2 cellular contexts compared by ENCODE assay signal in the genomic region with DNA sequence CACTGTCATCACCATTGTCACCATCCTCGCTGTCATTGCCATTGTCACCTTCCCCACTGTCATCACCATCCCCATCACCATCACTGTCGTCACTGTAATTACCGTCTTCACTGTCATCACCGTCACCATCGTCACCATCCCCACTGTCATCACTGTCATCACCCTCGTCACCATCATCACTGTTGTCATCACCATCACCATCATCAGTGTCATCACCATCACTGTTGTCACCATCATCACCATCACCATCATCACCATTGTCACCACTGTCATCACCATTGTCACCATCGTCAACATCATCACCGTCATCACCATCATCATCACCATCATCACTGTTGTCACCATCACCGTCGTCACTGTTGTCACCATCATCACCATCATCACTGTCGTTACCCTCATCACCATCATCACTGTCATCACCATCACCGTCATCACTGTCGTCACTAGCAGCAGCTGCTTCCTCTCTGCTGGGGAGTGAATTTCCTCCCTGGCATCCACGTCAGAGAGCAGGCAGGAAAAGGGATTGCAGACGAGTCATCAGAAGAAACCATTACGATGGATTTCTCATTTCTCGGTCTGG.
TF ChIP-seq lines count a peak whose summit lies in the region.

No MANE protein-coding gene starts in this region.

TF ChIP-seq in HEK293, 187 proteins besides CTCF, POLR2A, EP300 and RAD21 (continued from another document and continues in another):
- TF ChIP-seq, protein P1, sequence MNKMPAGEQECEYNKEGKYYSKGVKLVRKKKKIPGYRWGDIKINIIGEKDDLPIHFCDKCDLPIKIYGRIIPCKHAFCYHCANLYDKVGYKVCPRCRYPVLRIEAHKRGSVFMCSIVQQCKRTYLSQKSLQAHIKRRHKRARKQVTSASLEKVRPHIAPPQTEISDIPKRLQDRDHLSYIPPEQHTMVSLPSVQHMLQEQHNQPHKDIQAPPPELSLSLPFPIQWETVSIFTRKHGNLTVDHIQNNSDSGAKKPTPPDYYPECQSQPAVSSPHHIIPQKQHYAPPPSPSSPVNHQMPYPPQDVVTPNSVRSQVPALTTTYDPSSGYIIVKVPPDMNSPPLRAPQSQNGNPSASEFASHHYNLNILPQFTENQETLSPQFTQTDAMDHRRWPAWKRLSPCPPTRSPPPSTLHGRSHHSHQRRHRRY (tag by site-specific recombination; IDR thresholded peaks at IDR 0.05): no peak
- TF ChIP-seq ZNF404 (tag by site-specific recombination; IDR thresholded peaks at IDR 0.05) (no peak), ZNF837 (tag by site-specific recombination; IDR thresholded peaks at IDR 0.05) (no peak), FEZF1 (tag by site-specific recombination; IDR thresholded peaks at IDR 0.05) (no peak), ZNF473 (tag by site-specific recombination; IDR thresholded peaks at IDR 0.05) (0 out of 2 replicates have a peak, but pooled peaks have one; percentile 12), BCL11A (tag by site-specific recombination; IDR thresholded peaks at IDR 0.05; ENCODE audit: low read depth) (no peak), ZSCAN30 (tag by site-specific recombination; IDR thresholded peaks at IDR 0.05) (no peak), ZFP41 (tag by site-specific recombination; IDR thresholded peaks at IDR 0.05; ENCODE audit: borderline replicate concordance) (no peak), ZNF324 (tag by site-specific recombination; IDR thresholded peaks at IDR 0.05) (no peak), ZNF529 (tag by site-specific recombination; IDR thresholded peaks at IDR 0.05; ENCODE audit: insufficient replicate concordance) (no peak), ZEB2 (tag by site-specific recombination; IDR thresholded peaks at IDR 0.05) (no peak), HOXA7 (CRISPR knock-in tag; IDR thresholded peaks at IDR 0.05; ENCODE audit: borderline replicate concordance) (no peak), ZFHX2 (tag by site-specific recombination; conservative IDR thresholded peaks at IDR 0.05) (no peak), ZNF157 (tag by site-specific recombination; IDR thresholded peaks at IDR 0.05) (no peak), ZNF302 (tag by site-specific recombination; IDR thresholded peaks at IDR 0.05; ENCODE audit: low read depth) (no peak), GLI4 (tag by site-specific recombination; IDR thresholded peaks at IDR 0.05) (no peak), KLF1 (tag by site-specific recombination; IDR thresholded peaks at IDR 0.05) (no peak; the same call in 1 of the 2 replicates)
- TF ChIP-seq, protein P2, sequence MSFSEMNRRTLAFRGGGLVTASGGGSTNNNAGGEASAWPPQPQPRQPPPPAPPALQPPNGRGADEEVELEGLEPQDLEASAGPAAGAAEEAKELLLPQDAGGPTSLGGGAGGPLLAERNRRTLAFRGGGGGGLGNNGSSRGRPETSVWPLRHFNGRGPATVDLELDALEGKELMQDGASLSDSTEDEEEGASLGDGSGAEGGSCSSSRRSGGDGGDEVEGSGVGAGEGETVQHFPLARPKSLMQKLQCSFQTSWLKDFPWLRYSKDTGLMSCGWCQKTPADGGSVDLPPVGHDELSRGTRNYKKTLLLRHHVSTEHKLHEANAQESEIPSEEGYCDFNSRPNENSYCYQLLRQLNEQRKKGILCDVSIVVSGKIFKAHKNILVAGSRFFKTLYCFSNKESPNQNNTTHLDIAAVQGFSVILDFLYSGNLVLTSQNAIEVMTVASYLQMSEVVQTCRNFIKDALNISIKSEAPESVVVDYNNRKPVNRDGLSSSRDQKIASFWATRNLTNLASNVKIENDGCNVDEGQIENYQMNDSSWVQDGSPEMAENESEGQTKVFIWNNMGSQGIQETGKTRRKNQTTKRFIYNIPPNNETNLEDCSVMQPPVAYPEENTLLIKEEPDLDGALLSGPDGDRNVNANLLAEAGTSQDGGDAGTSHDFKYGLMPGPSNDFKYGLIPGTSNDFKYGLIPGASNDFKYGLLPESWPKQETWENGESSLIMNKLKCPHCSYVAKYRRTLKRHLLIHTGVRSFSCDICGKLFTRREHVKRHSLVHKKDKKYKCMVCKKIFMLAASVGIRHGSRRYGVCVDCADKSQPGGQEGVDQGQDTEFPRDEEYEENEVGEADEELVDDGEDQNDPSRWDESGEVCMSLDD (tag by site-specific recombination; IDR thresholded peaks at IDR 0.05): no peak
- TF ChIP-seq, protein P3, sequence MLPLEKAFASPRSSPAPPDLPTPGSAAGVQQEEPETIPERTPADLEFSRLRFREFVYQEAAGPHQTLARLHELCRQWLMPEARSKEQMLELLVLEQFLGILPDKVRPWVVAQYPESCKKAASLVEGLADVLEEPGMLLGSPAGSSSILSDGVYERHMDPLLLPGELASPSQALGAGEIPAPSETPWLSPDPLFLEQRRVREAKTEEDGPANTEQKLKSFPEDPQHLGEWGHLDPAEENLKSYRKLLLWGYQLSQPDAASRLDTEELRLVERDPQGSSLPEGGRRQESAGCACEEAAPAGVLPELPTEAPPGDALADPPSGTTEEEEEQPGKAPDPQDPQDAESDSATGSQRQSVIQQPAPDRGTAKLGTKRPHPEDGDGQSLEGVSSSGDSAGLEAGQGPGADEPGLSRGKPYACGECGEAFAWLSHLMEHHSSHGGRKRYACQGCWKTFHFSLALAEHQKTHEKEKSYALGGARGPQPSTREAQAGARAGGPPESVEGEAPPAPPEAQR (tag by site-specific recombination; IDR thresholded peaks at IDR 0.05): no peak
- TF ChIP-seq, protein P4, sequence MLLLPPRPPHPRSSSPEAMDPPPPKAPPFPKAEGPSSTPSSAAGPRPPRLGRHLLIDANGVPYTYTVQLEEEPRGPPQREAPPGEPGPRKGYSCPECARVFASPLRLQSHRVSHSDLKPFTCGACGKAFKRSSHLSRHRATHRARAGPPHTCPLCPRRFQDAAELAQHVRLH (tag by site-specific recombination; IDR thresholded peaks at IDR 0.05): no peak
- TF ChIP-seq, protein P5, sequence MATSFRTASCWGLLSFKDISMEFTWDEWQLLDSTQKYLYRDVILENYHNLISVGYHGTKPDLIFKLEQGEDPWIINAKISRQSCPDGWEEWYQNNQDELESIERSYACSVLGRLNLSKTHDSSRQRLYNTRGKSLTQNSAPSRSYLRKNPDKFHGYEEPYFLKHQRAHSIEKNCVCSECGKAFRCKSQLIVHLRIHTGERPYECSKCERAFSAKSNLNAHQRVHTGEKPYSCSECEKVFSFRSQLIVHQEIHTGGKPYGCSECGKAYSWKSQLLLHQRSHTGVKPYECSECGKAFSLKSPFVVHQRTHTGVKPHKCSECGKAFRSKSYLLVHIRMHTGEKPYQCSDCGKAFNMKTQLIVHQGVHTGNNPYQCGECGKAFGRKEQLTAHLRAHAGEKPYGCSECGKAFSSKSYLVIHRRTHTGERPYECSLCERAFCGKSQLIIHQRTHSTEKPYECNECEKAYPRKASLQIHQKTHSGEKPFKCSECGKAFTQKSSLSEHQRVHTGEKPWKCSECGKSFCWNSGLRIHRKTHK (tag by site-specific recombination; IDR thresholded peaks at IDR 0.05): 0 out of 2 replicates have a peak, but pooled peaks have one; percentile 31
- TF ChIP-seq, protein P6, sequence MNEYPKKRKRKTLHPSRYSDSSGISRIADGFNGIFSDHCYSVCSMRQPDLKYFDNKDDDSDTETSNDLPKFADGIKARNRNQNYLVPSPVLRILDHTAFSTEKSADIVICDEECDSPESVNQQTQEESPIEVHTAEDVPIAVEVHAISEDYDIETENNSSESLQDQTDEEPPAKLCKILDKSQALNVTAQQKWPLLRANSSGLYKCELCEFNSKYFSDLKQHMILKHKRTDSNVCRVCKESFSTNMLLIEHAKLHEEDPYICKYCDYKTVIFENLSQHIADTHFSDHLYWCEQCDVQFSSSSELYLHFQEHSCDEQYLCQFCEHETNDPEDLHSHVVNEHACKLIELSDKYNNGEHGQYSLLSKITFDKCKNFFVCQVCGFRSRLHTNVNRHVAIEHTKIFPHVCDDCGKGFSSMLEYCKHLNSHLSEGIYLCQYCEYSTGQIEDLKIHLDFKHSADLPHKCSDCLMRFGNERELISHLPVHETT (tag by site-specific recombination; IDR thresholded peaks at IDR 0.05): no peak

TF ChIP-seq in K562, 482 proteins besides CTCF, POLR2A, EP300 and RAD21 (continued from another document):
- TF ChIP-seq, protein P7, sequence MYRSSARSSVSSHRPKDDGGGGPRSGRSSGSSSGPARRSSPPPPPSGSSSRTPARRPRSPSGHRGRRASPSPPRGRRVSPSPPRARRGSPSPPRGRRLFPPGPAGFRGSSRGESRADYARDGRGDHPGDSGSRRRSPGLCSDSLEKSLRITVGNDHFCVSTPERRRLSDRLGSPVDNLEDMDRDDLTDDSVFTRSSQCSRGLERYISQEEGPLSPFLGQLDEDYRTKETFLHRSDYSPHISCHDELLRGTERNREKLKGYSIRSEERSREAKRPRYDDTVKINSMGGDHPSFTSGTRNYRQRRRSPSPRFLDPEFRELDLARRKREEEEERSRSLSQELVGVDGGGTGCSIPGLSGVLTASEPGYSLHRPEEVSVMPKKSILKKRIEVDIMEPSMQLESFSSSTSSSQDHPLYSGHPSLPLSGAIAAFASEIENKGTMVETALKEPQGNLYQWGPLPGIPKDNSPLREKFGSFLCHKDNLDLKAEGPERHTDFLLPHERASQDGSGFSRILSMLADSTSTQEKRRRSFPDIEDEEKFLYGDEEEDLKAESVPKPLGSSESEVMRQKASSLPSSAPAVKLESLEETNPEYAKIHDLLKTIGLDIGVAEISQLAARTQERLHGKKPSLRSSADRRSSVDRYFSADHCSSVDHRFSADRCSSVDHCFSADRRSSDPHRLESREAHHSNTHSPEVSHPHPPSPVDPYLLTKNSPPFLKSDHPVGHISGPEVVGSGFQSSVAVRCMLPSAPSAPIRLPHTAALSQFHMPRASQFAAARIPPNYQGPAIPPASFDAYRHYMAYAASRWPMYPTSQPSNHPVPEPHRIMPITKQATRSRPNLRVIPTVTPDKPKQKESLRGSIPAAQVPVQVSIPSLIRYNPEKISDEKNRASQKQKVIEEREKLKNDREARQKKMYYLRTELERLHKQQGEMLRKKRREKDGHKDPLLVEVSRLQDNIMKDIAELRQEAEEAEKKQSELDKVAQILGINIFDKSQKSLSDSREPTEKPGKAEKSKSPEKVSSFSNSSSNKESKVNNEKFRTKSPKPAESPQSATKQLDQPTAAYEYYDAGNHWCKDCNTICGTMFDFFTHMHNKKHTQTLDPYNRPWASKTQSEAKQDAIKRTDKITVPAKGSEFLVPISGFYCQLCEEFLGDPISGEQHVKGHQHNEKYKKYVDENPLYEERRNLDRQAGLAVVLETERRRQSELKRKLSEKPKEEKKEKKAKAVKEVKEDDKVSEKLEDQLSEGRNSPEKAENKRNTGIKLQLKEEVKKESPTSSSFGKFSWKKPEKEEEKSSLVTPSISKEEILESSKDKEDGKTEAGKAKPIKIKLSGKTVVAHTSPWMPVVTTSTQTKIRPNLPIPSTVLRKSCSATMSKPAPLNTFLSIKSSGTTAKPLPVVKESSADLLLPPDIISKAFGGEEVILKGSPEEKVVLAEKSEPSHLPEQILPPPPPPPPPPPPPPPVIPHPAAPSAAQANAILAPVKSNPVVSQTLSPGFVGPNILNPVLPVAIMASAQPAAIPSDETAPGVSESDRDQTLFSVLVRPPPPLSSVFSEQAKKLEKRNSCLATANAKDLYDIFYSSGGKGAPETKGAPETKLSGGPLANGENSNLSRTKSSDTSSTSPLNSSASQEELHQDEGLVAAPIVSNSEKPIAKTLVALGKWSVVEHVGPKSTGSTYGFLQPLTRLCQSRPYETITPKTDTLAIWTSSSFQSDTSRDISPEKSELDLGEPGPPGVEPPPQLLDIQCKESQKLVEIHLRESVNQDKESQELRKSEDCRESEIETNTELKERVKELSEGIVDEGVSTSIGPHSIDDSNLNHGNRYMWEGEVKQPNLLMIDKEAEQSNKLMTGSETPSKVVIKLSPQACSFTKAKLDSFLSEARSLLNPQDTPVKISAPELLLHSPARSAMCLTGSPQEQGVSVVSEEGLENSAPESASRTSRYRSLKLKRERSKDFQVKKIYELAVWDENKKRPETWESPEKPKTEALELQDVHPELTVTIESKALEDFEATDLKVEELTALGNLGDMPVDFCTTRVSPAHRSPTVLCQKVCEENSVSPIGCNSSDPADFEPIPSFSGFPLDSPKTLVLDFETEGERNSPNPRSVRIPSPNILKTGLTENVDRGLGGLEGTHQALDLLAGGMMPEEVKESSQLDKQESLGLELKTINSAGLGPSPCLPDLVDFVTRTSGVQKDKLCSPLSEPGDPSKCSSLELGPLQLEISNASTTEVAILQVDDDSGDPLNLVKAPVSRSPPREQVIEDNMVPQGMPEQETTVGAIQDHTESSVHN (IDR thresholded peaks at IDR 0.05; ENCODE audit: borderline replicate concordance in 1 of 2, low read depth in 1 of 2): peak in 1 of 2 experiments; percentile 58; a peak in 2 of 4 replicates
- no peak for TF ChIP-seq ZNF146 (CRISPR knock-in tag; IDR thresholded peaks at IDR 0.05; ENCODE audit: unreplicated experiment)
- no peak for TF ChIP-seq BMI1 (IDR thresholded peaks at IDR 0.05; ENCODE audit: low read length)
